Comparison of ENCODE assay signal across 8 cellular contexts in genomic region chr17:81917565-81918332, GRCh38. TPM values are rescaled to one million over a fixed set of nuclear protein-coding genes. Genes with fewer than 3 reads are reported as not detected.
DNase-seq lines count a peak whose midpoint lies in the region; ATAC-seq, FAIRE-seq and TF ChIP-seq lines count a peak whose summit lies in the region.

SIRT7 (minus strand) TSS chr17:81918176; CDS start chr17:81918131, 45 bp downstream.

- peaks cover 69% of the 10 kb centered on the region for H3K79me2 ChIP-seq in K562 (ENCODE audit: control insufficient read depth, insufficient read depth, low read length)

- no peaks in the 10 kb centered on the region for H3K27me3 ChIP-seq in K562 (ENCODE audit: control insufficient read depth in 2 of 2, insufficient read depth in 2 of 2, low read length in 2 of 2)

- H2AFZ ChIP-seq in K562 (ENCODE audit: low read depth, low read length): no peak within 1 kb of the TSS; the same call in 1 of the 2 replicates

- H3K9ac ChIP-seq in K562 (ENCODE audit: insufficient read depth in 1 of 2, low read depth in 2 of 2, low read length in 2 of 2): peak within 1 kb of the TSS; percentile 71 to 93

- peaks cover 43 to 91% of the 10 kb centered on the region in 2 experiments for H3K4me1 ChIP-seq in K562 (replicated peaks in 1 of 2; ENCODE audit: control insufficient read depth in 2 of 2, insufficient read depth in 2 of 2, low read length in 2 of 2)

- peak within 1 kb of the TSS; percentile 65 for H3K4me3 ChIP-seq in GM12875 (ENCODE audit: low read depth, low read length)
- H3K4me3 ChIP-seq in K562: peak within 1 kb of the TSS; percentile 91
- peak within 1 kb of the TSS; percentile 67 for H3K4me3 ChIP-seq in iPS-11a (ENCODE audit: low read depth, low read length)
- H3K4me3 ChIP-seq in skeletal muscle cell (ENCODE audit: low read depth, low read length): peak within 1 kb of the TSS; percentile 66

- WGBS in K562 (ENCODE audit: insufficient coverage, low coverage, missing lambda C conversion rate): under 1% methylated on average over 34 of the region's 94 CpGs

- FAIRE-seq in K562 (lab: Jason Lieb, UNC): no peak

- no peaks in the 10 kb centered on the region for H3K9me3 ChIP-seq in K562 (replicated peaks; ENCODE audit: control insufficient read depth, insufficient read depth, low read depth, low read length)

- TF ChIP-seq RAD21 in K562 (CRISPR knock-in tag; conservative IDR thresholded peaks at IDR 0.05 in 1 of 2, IDR thresholded peaks at IDR 0.05 in 1 of 2): 0 out of 4 replicates have a peak, but pooled peaks of 1 of the 2 experiments have one; percentile 17

- H3K4me2 ChIP-seq in K562 (ENCODE audit: insufficient read depth, low read length): peak within 1 kb of the TSS; percentile 96

- no peak for TF ChIP-seq CTCF in GM12875 (IDR thresholded peaks at IDR 0.05; ENCODE audit: borderline replicate concordance, insufficient read depth, low read depth, low read length)
- TF ChIP-seq CTCF in K562 (IDR thresholded peaks at IDR 0.05 in 2 of 3, conservative IDR thresholded peaks at IDR 0.05 in 1 of 3; ENCODE audit: insufficient read depth in 2 of 3, low read depth in 1 of 3, low read length in 3 of 3): no peak

- peak; percentile 67 for ATAC-seq in HG02970 (IDR thresholded peaks at IDR 0.05; ENCODE audit: low FRiP score, unreplicated experiment)
- peak; percentile 70 for ATAC-seq in K562

- in situ Hi-C loops in K562 (cut with MboI): no loop called here

- H4K20me1 ChIP-seq in K562 (replicated peaks; ENCODE audit: control insufficient read depth, insufficient read depth, low read length): peaks cover 23% of the 10 kb centered on the region

- intact Hi-C loops in K562 (cut with micrococcal nuclease): no loop called here

- no peak for TF ChIP-seq EP300 in K562 (IDR thresholded peaks at IDR 0.05; ENCODE audit: low read length)

- BruUV-seq in K562 (replicated peaks; lab: Mats Ljungman, UMichigan): no TSS peak

- peaks cover 8% of the 10 kb centered on the region for H3K9me1 ChIP-seq in K562 (ENCODE audit: control insufficient read depth, insufficient read depth, low read length)

- H3K27ac ChIP-seq in K562 (ENCODE audit: extremely low read depth, low read depth, low read length): peak within 1 kb of the TSS; percentile 69

- H3K36me3 ChIP-seq in K562 (ENCODE audit: control insufficient read depth, insufficient read depth, low read length): peaks cover 79% of the 10 kb centered on the region

- DNase-seq in NCI-H2029 treated with DMSO at 0.1 percent for 48 hours (lab: John Stamatoyannopoulos, UW) (peak; percentile 20), UCSD-AML1 (lab: John Stamatoyannopoulos, UW; ENCODE audit: unreplicated experiment) (peak; percentile 89), K562 (ENCODE audit: extremely low read depth in 1 of 4, low spot score in 3 of 4) (peak; percentile 88 to 96 (median 90)), skeletal muscle cell (ENCODE audit: low read depth) (no peak), cortex of kidney (lab: John Stamatoyannopoulos, UW) (no peak)

- POLR2A ChIA-PET in K562 (lab: Yijun Ruan, JAX): interaction anchor here (0.6 to 3.4 kb wide), 11 partner anchors 7 to 407 kb away, joined by 3 to 32 read pairs (median 5); partner anchors contain the start of genes MAFG and SLC25A10

- TF ChIP-seq POLR2A in K562 (conservative IDR thresholded peaks at IDR 0.05): no peak; the same call in none of the 2 replicates

- CTCF ChIA-PET in K562 (lab: Yijun Ruan, JAX; ENCODE audit: low intra/inter-chr PET ratio): no interaction called here

TF ChIP-seq in K562, 482 proteins besides CTCF, POLR2A, EP300 and RAD21 (continues in another document):
- TF ChIP-seq MYC (IDR thresholded peaks at IDR 0.05; ENCODE audit: low read depth, low read length): peak; percentile 41; the same call in 1 of the 2 replicates
- no peak for TF ChIP-seq MYC (CRISPR knock-in tag; IDR thresholded peaks at IDR 0.05; ENCODE audit: borderline replicate concordance, low read depth)
- TF ChIP-seq DMBX1 (CRISPR knock-in tag; IDR thresholded peaks at IDR 0.05; ENCODE audit: borderline replicate concordance): no peak
- TF ChIP-seq MAZ (CRISPR knock-in tag; conservative IDR thresholded peaks at IDR 0.05 in 1 of 2, IDR thresholded peaks at IDR 0.05 in 1 of 2): peak in 1 of 2 experiments; percentile 86; a peak in 3 of 4 replicates
- TF ChIP-seq ZSCAN29 (IDR thresholded peaks at IDR 0.05): peak; percentile 98
- peak; percentile 83 for TF ChIP-seq THAP12 (CRISPR knock-in tag; IDR thresholded peaks at IDR 0.05)
- TF ChIP-seq PML (IDR thresholded peaks at IDR 0.05; ENCODE audit: low read length): 0 out of 2 replicates have a peak, but pooled peaks have one; percentile 31
- peak; percentile 96 for TF ChIP-seq FUS (optimal IDR thresholded peaks at IDR 0.05; ENCODE audit: low read depth, low read length)
- no peak for TF ChIP-seq ID3 (CRISPR knock-in tag; IDR thresholded peaks at IDR 0.05)
- TF ChIP-seq ID3 (tag; IDR thresholded peaks at IDR 0.05): peak; percentile 40; the same call in 1 of the 2 replicates
- peak; percentile 20; the same call in 1 of the 2 replicates for TF ChIP-seq TFAP4 (CRISPR knock-in tag; IDR thresholded peaks at IDR 0.05; ENCODE audit: borderline replicate concordance)
- no peak for TF ChIP-seq PTRF (tag; IDR thresholded peaks at IDR 0.05)
- 0 out of 2 replicates have a peak, but pooled peaks have one; percentile 44 for TF ChIP-seq ZNF57 (CRISPR knock-in tag; IDR thresholded peaks at IDR 0.05)
- TF ChIP-seq UBTF (IDR thresholded peaks at IDR 0.05; ENCODE audit: borderline replicate concordance in 1 of 2, low read depth in 2 of 2, low read length in 2 of 2): peak in 1 of 2 experiments; percentile 71; a peak in 2 of 4 replicates

RNA-seq across cellular contexts. Expression of gene SIRT7, which starts in this region (rescaled TPM):
- total RNA-seq in K562 (2011; cell fraction: chromatin; rRNA removed; ENCODE audit: low replicate concordance): 90.9 and 205 TPM in 2 replicates
- 97.4 and 110 TPM in 2 replicates for total RNA-seq in K562 (2011; cell fraction: nucleolus; rRNA removed)
- 93.3 and 125 TPM in 2 replicates for total RNA-seq in K562 (2011; cell fraction: nucleoplasm; rRNA removed)
- total RNA-seq in K562 (2014; rRNA removed) (42.2 and 49.3 TPM in 2 replicates), K562 (2014; rRNA removed; fragmentation: Illumina TruSeq; extraction: Trizol) (9.0 and 9.8 TPM in 2 replicates), K562 (2015; rRNA removed; fragmentation: Illumina TruSeq; extraction: Trizol) (23.6 and 24.6 TPM in 2 replicates), K562 (2021) (35.7 and 44.1 TPM in 2 replicates)
- polyA plus RNA-seq in K562 (2011; rRNA removed) (9.3 and 11.7 TPM in 2 replicates), K562 (2014; fragmentation: Illumina TruSeq; extraction: Trizol) (20.3 and 25.7 TPM in 2 replicates), K562 (2014; fragmentation: Nextera tagmentation; extraction: Ambion mirVana) (1 to 10 TPM; 1.6 to 2.0 TPM), K562 (2014; rRNA removed) (43.9 and 54.8 TPM in 2 replicates)
- 11.2 and 16.2 TPM in 2 replicates for polyA plus RNA-seq in K562 (2011; cell fraction: cytosol; rRNA removed)
- polyA plus RNA-seq in K562 (2011; cell fraction: nucleus; rRNA removed): 56.9 and 86.9 TPM in 2 replicates
- polyA plus RNA-seq in K562 (2012): 36.1 and 36.9 TPM in 2 replicates
- polyA minus RNA-seq in K562 (2011; rRNA and poly(A)+ RNA removed): 18.7 and 21.5 TPM in 2 replicates
- polyA minus RNA-seq in K562 (2011; cell fraction: cytosol; rRNA and poly(A)+ RNA removed): 22.3 and 25.1 TPM in 2 replicates
- 27.7 and 31.4 TPM in 2 replicates for polyA minus RNA-seq in K562 (2011; cell fraction: nucleus; rRNA and poly(A)+ RNA removed)

Comparison
In these comparisons a context has a peak if more than half of its experiments do, and no peak if none do; other contexts are left out.
1. DNase-seq: peak in NCI-H2029 treated with DMSO at 0.1 percent for 48 hours (single experiment), UCSD-AML1 (single experiment) and K562 (4 of 4); none in skeletal muscle cell (single experiment) and cortex of kidney (single experiment).
2. Peak in every context shown above with its lines, with median percentiles within 50 percentile points of each other: H3K4me3 ChIP-seq.